8 cellular contexts compared by ENCODE assay signal in genomic region chr12:113186666-113187325, GRCh38. TPM values are rescaled to one million over a fixed set of nuclear protein-coding genes. Genes with fewer than 3 reads are reported as not detected.
DNase-seq lines count a peak whose midpoint lies in the region; ATAC-seq and TF ChIP-seq lines count a peak whose summit lies in the region.

No MANE protein-coding gene starts in this region.

- no peak overlapping the region for H3K9ac ChIP-seq in neural progenitor cell

- H3K9me3 Mint-ChIP-seq in CD4-positive, alpha-beta memory T cell, result no peaks in the 10 kb centered on the region
- no peaks in the 10 kb centered on the region for H3K9me3 Mint-ChIP-seq in neural progenitor cell

- peak overlapping the region; percentile 74 for H3K4me2 ChIP-seq in neural progenitor cell

- peaks cover 5 to 36% of the 10 kb centered on the region in 2 donors for H3K36me3 Mint-ChIP-seq in CD4-positive, alpha-beta memory T cell
- H3K36me3 Mint-ChIP-seq in neural progenitor cell, result peaks cover 20% of the 10 kb centered on the region

- no peak for DNase-seq in CD4-positive, alpha-beta memory T cell
- DNase-seq in NB4 (ENCODE audit: low read depth) (no peak), neural progenitor cell (ENCODE audit: low spot score) (no peak), Kasumi-1 (lab: John Stamatoyannopoulos, UW) (no peak), GM13977 (ENCODE audit: low spot score) (no peak), HuH-7 (ENCODE audit: low spot score) (no peak)

- POLR2A ChIA-PET in CD4-positive, alpha-beta memory T cell (lab: Charles Lee; ENCODE audit: partially characterized antibody), result interaction anchor here (2.5 to 6.1 kb wide), 4 partner anchors 22 to 208 kb away, joined by 11 to 55 read pairs (median 20); partner anchors contain the start of genes OAS2 and TPCN1

- peak overlapping the region; percentile 77 to 98 (median 93) for H3K27ac Mint-ChIP-seq in CD4-positive, alpha-beta memory T cell
- peak overlapping the region; percentile 18 for H3K27ac Mint-ChIP-seq in neural progenitor cell

- H3K27ac ChIP-seq in CD4-positive, alpha-beta memory T cell (ENCODE audit: low read depth, low read length), result no peak overlapping the region
- no peak overlapping the region for H3K27ac ChIP-seq in ectodermal cell (ENCODE audit: insufficient read depth, low read depth, low read length, poor library complexity, severe bottlenecking)
- no peak overlapping the region for H3K27ac ChIP-seq in neural progenitor cell

- CTCF ChIA-PET in CD4-positive, alpha-beta memory T cell (lab: Charles Lee; ENCODE audit: partially characterized antibody), result interaction anchor here (0.7 to 1.3 kb wide), 6 partner anchors 10 to 123 kb away, joined by 3 to 5 read pairs (median 4); no protein-coding TSS in a partner anchor

- no peaks in the 10 kb centered on the region for H3K27me3 Mint-ChIP-seq in CD4-positive, alpha-beta memory T cell
- peaks cover 3% of the 10 kb centered on the region for H3K27me3 Mint-ChIP-seq in neural progenitor cell (ENCODE audit: insufficient read depth, low read depth)

- peaks cover 25 to 49% (median 37%) of the 10 kb centered on the region in 4 donors for H3K4me1 Mint-ChIP-seq in CD4-positive, alpha-beta memory T cell
- peaks cover 28% of the 10 kb centered on the region for H3K4me1 Mint-ChIP-seq in neural progenitor cell

- H2AFZ ChIP-seq in neural progenitor cell (replicated peaks), result no peak overlapping the region

- H3K27me3 ChIP-seq in CD4-positive, alpha-beta memory T cell (ENCODE audit: insufficient read depth, low read length), result no peaks in the 10 kb centered on the region
- H3K27me3 ChIP-seq in ectodermal cell (ENCODE audit: control insufficient read depth, insufficient read depth, low read length, poor library complexity, severe bottlenecking), result no peaks in the 10 kb centered on the region
- no peaks in the 10 kb centered on the region for H3K27me3 ChIP-seq in neural progenitor cell

- peak overlapping the region in 1 of 2 donors; percentile 91 for H3K4me3 ChIP-seq in CD4-positive, alpha-beta memory T cell (ENCODE audit: low read length in 2 of 2)
- H3K4me3 ChIP-seq in NB4 (ENCODE audit: low read depth, low read length) (peak overlapping the region; percentile 94), ectodermal cell (ENCODE audit: insufficient read depth, low read depth, low read length) (peak overlapping the region; percentile 2), neural progenitor cell (peak overlapping the region; percentile 75)

- H4K20me1 ChIP-seq in neural progenitor cell (ENCODE audit: low read depth), result peaks cover 31% of the 10 kb centered on the region

- intact Hi-C loops in CD4-positive, alpha-beta memory T cell (cut with micrococcal nuclease), result loop anchor here (1.0 to 10.0 kb wide), 3 partner anchors 17 to 282 kb away; partner anchors contain the start of genes OAS1 and OAS2

- H3F3A ChIP-seq in neural progenitor cell (ENCODE audit: low read depth), result peaks cover 11% of the 10 kb centered on the region

- no peak for ATAC-seq in HG02840 (IDR thresholded peaks at IDR 0.05; ENCODE audit: low FRiP score, unreplicated experiment)

- in situ Hi-C loops in GM13977 (cut with MboI; ENCODE audit: low pct_unique_long_range_greater_than_20kb, low sequenced_read_pairs, unreplicated experiment), result loop anchor here (25.0 kb wide), 1 partner anchor 226 kb away; the partner anchor contains the start of genes SDS and SDSL

- TF ChIP-seq CTCF in NB4 (IDR thresholded peaks at IDR 0.05; ENCODE audit: low read depth, low read length), result no peak
- no peak for TF ChIP-seq CTCF in neural progenitor cell (IDR thresholded peaks at IDR 0.05)
- no peak for TF ChIP-seq CTCF in GM13977 (IDR thresholded peaks at IDR 0.05; ENCODE audit: extremely low read depth, insufficient read depth, missing control alignments)

- H3K4me1 ChIP-seq in CD4-positive, alpha-beta memory T cell (ENCODE audit: insufficient read depth, low read length), result peaks cover 40% of the 10 kb centered on the region
- H3K4me1 ChIP-seq in ectodermal cell (ENCODE audit: control insufficient read depth, insufficient read depth, low read length) (peaks cover 6% of the 10 kb centered on the region), neural progenitor cell (peaks cover 8% of the 10 kb centered on the region)

- peaks cover 44% of the 10 kb centered on the region for H3K79me2 ChIP-seq in neural progenitor cell (ENCODE audit: low read depth)

- 89 to 90% methylated on average over 16 of the region's 16 CpGs for WGBS in ectodermal cell, 2 experiments

- no peaks in the 10 kb centered on the region for H3K9me3 ChIP-seq in CD4-positive, alpha-beta memory T cell (ENCODE audit: control insufficient read depth in 1 of 2, low read length in 2 of 2)
- H3K9me3 ChIP-seq in ectodermal cell (ENCODE audit: control insufficient read depth, low read length) (no peaks in the 10 kb centered on the region), neural progenitor cell (ENCODE audit: low read depth) (no peaks in the 10 kb centered on the region)

- H3K36me3 ChIP-seq in CD4-positive, alpha-beta memory T cell (ENCODE audit: insufficient read depth, low read length), result peaks cover 7% of the 10 kb centered on the region
- H3K36me3 ChIP-seq in ectodermal cell (ENCODE audit: control insufficient read depth, insufficient read depth, low read length), result peaks cover 4% of the 10 kb centered on the region
- no peaks in the 10 kb centered on the region for H3K36me3 ChIP-seq in neural progenitor cell

- peak overlapping the region; percentile 89 to 98 (median 96) for H3K4me3 Mint-ChIP-seq in CD4-positive, alpha-beta memory T cell
- peak overlapping the region; percentile 96 for H3K4me3 Mint-ChIP-seq in neural progenitor cell

- TF ChIP-seq POLR2A in NB4 (IDR thresholded peaks at IDR 0.05; ENCODE audit: extremely low read depth, insufficient read length), result no peak

RNA-seq across cellular contexts. Expression of gene RITA1, which starts 1.3 kb away (rescaled TPM):
- 10 to 100 TPM; 12.8 to 14.2 TPM for total RNA-seq in CD4-positive, alpha-beta memory T cell
- polyA plus RNA-seq in CD4-positive, alpha-beta memory T cell, result 10 to 100 TPM; 19.4 to 25.9 TPM
- polyA plus RNA-seq in ectodermal cell (2013, experiment 1 of 4), result 24.4 TPM
- polyA plus RNA-seq in ectodermal cell (2013, experiment 2 of 4), result 20.9 TPM
- 19.5 TPM for polyA plus RNA-seq in ectodermal cell (2013, experiment 3 of 4)
- 22.5 TPM for polyA plus RNA-seq in ectodermal cell (2013, experiment 4 of 4)
- total RNA-seq in neural progenitor cell (ENCODE audit: low replicate concordance), result 13.7 and 22.5 TPM in 2 replicates

RNA-seq across cellular contexts. Expression of gene DDX54, which starts 1.5 kb away (rescaled TPM):
- total RNA-seq in CD4-positive, alpha-beta memory T cell, result 10 to 100 TPM; 64.9 to 69.4 TPM
- 10 to 100 TPM in 1 of 2 donors, 1 to 10 TPM in 1; 9.9 to 39.7 TPM for polyA plus RNA-seq in CD4-positive, alpha-beta memory T cell
- 62.7 TPM for polyA plus RNA-seq in ectodermal cell (2013, experiment 1 of 4)
- 73.1 TPM for polyA plus RNA-seq in ectodermal cell (2013, experiment 2 of 4)
- 39.9 TPM for polyA plus RNA-seq in ectodermal cell (2013, experiment 3 of 4)
- polyA plus RNA-seq in ectodermal cell (2013, experiment 4 of 4), result 37.2 TPM
- 36.9 and 72.9 TPM in 2 replicates for total RNA-seq in neural progenitor cell (ENCODE audit: low replicate concordance)

RNA-seq across cellular contexts. Expression of gene TPCN1, which starts 34.5 kb away (rescaled TPM):
- total RNA-seq in CD4-positive, alpha-beta memory T cell, result 10 to 100 TPM; 79.8 to 94.2 TPM
- polyA plus RNA-seq in CD4-positive, alpha-beta memory T cell, result 10 to 100 TPM in 1 of 2 donors, 1 to 10 TPM in 1; 8.5 to 19.9 TPM
- 15.9 TPM for polyA plus RNA-seq in ectodermal cell (2013, experiment 1 of 4)
- polyA plus RNA-seq in ectodermal cell (2013, experiment 2 of 4), result 17.0 TPM
- polyA plus RNA-seq in ectodermal cell (2013, experiment 3 of 4), result 15.6 TPM
- polyA plus RNA-seq in ectodermal cell (2013, experiment 4 of 4), result 15.8 TPM
- total RNA-seq in neural progenitor cell (ENCODE audit: low replicate concordance), result 12.2 and 19.1 TPM in 2 replicates

RNA-seq across cellular contexts. Expression of gene CFAP73, which starts 37.3 kb away (rescaled TPM):
- not detected for total RNA-seq in CD4-positive, alpha-beta memory T cell
- polyA plus RNA-seq in CD4-positive, alpha-beta memory T cell, result under 1 TPM in 1 of 2 donors, not detected in 1; 0.18 TPM
- not detected for polyA plus RNA-seq in ectodermal cell (2013, experiment 1 of 4)
- not detected for polyA plus RNA-seq in ectodermal cell (2013, experiment 2 of 4)
- polyA plus RNA-seq in ectodermal cell (2013, experiment 3 of 4), result not detected
- 0.32 TPM for polyA plus RNA-seq in ectodermal cell (2013, experiment 4 of 4)
- 0.19 TPM in 1 of 2 replicates, not detected in the other for total RNA-seq in neural progenitor cell (ENCODE audit: low replicate concordance)

RNA-seq across cellular contexts. Expression of gene RASAL1, which starts 51.2 kb away (rescaled TPM):
- total RNA-seq in CD4-positive, alpha-beta memory T cell, result 1 to 10 TPM in 1 of 2 experiments, under 1 TPM in 1; 0.58 to 1.4 TPM
- under 1 TPM; 0.10 to 0.68 TPM for polyA plus RNA-seq in CD4-positive, alpha-beta memory T cell
- polyA plus RNA-seq in ectodermal cell (2013, experiment 1 of 4), result 0.26 TPM
- 0.30 TPM for polyA plus RNA-seq in ectodermal cell (2013, experiment 2 of 4)
- 0.85 TPM for polyA plus RNA-seq in ectodermal cell (2013, experiment 3 of 4)
- 0.61 TPM for polyA plus RNA-seq in ectodermal cell (2013, experiment 4 of 4)
- total RNA-seq in neural progenitor cell (ENCODE audit: low replicate concordance), result 0.50 and 1.4 TPM in 2 replicates
